ENCODE assay signal across 28 cellular contexts in genomic region chrX:78934866-78935265, GRCh38. TPM values are rescaled to one million over a fixed set of nuclear protein-coding genes. Genes with fewer than 3 reads are reported as not detected.
"Had no signal": no experiment of that assay in that cellular context is flagged by ENCODE, and none has a peak within 500 bp of the region (broad histone marks: within the 10 kb centered on the region; RNA-seq: fewer than 3 reads in every experiment).

No MANE protein-coding gene starts in this region.

- H3K27me3 ChIP-seq: stomach, suprapubic skin, testis, thyroid gland, tibial artery, tibial nerve, transverse colon, upper lobe of left lung, upper lobe of right lung, uterus, vagina had no signal

- H3K27me3 Mint-ChIP-seq: stimulated activated memory B cell treated with anti-CD40 and anti-IgM and Interleukin-4, amounts not matched to agents 10 μg/mL and 1 μg/mL and 100 μg/mL, for 72 hours; stimulated activated naive B cell treated with anti-CD40 and anti-IgM and Interleukin-4, amounts not matched to agents 10 μg/mL and 1 μg/mL and 100 μg/mL, for 72 hours; stimulated activated naive CD8-positive, alpha-beta T cell treated with anti-CD3 and anti-CD28 coated beads, Interleukin-15, amount 100 ng/mL, for 72 hours; stimulated activated naive CD8-positive, alpha-beta T cell treated with anti-CD3 and anti-CD28 coated beads, Interleukin-15, Interleukin-2, amounts not matched to agents 100 ng/mL and 50 ng/mL, for 24 hours; type B pancreatic cell had no signal

- ATAC-seq: stimulated activated effector memory CD8-positive, alpha-beta T cell treated with anti-CD3 and anti-CD28 coated beads, Interleukin-12 subunit alpha, Interleukin-12 subunit beta, amount 100 ng/mL, for 72 hours; stimulated activated memory B cell treated with anti-CD40 and anti-IgM and Interleukin-4, amounts not matched to agents 10 μg/mL and 1 μg/mL and 100 μg/mL, for 72 hours; stimulated activated naive B cell treated with anti-CD40 and anti-IgM and Interleukin-4, amounts not matched to agents 10 μg/mL and 1 μg/mL and 100 μg/mL, for 72 hours; stimulated activated naive CD8-positive, alpha-beta T cell treated with anti-CD3 and anti-CD28 coated beads, Interleukin-15, amount 100 ng/mL, for 72 hours; stimulated activated naive CD8-positive, alpha-beta T cell treated with anti-CD3 and anti-CD28 coated beads, Interleukin-15, Interleukin-2, amounts not matched to agents 100 U/mL and 50 U/mL, for 24 hours; upper lobe of right lung had no signal

- H3K4me3 Mint-ChIP-seq: stimulated activated effector memory CD8-positive, alpha-beta T cell treated with anti-CD3 and anti-CD28 coated beads, Interleukin-12 subunit alpha, Interleukin-12 subunit beta, amount 100 ng/mL, for 72 hours; stimulated activated memory B cell treated with anti-CD40 and anti-IgM and Interleukin-4, amounts not matched to agents 10 μg/mL and 1 μg/mL and 100 μg/mL, for 72 hours; stimulated activated naive B cell treated with anti-CD40 and anti-IgM and Interleukin-4, amounts not matched to agents 10 μg/mL and 1 μg/mL and 100 μg/mL, for 72 hours; stimulated activated naive CD8-positive, alpha-beta T cell treated with anti-CD3 and anti-CD28 coated beads, Interleukin-15, amount 100 ng/mL, for 72 hours; stimulated activated naive CD8-positive, alpha-beta T cell treated with anti-CD3 and anti-CD28 coated beads, Interleukin-15, Interleukin-2, amounts not matched to agents 100 ng/mL and 50 ng/mL, for 24 hours; type B pancreatic cell had no signal

- H3K27ac Mint-ChIP-seq: stimulated activated effector memory CD8-positive, alpha-beta T cell treated with anti-CD3 and anti-CD28 coated beads, Interleukin-12 subunit alpha, Interleukin-12 subunit beta, amount 100 ng/mL, for 72 hours; stimulated activated memory B cell treated with anti-CD40 and anti-IgM and Interleukin-4, amounts not matched to agents 10 μg/mL and 1 μg/mL and 100 μg/mL, for 72 hours; stimulated activated naive B cell treated with anti-CD40 and anti-IgM and Interleukin-4, amounts not matched to agents 10 μg/mL and 1 μg/mL and 100 μg/mL, for 72 hours; stimulated activated naive CD8-positive, alpha-beta T cell treated with anti-CD3 and anti-CD28 coated beads, Interleukin-15, amount 100 ng/mL, for 72 hours; stimulated activated naive CD8-positive, alpha-beta T cell treated with anti-CD3 and anti-CD28 coated beads, Interleukin-15, Interleukin-2, amounts not matched to agents 100 ng/mL and 50 ng/mL, for 24 hours; type B pancreatic cell had no signal

- H3K4me3 ChIP-seq: stomach, suprapubic skin, testis, thoracic aorta, thyroid gland, tibial artery, tibial nerve, transverse colon, upper lobe of left lung, upper lobe of right lung, uterus, vagina had no signal

- H3K4me1 Mint-ChIP-seq: stimulated activated effector memory CD8-positive, alpha-beta T cell treated with anti-CD3 and anti-CD28 coated beads, Interleukin-12 subunit alpha, Interleukin-12 subunit beta, amount 100 ng/mL, for 72 hours; stimulated activated memory B cell treated with anti-CD40 and anti-IgM and Interleukin-4, amounts not matched to agents 10 μg/mL and 1 μg/mL and 100 μg/mL, for 72 hours; stimulated activated naive B cell treated with anti-CD40 and anti-IgM and Interleukin-4, amounts not matched to agents 10 μg/mL and 1 μg/mL and 100 μg/mL, for 72 hours; stimulated activated naive CD8-positive, alpha-beta T cell treated with anti-CD3 and anti-CD28 coated beads, Interleukin-15, amount 100 ng/mL, for 72 hours had no signal

- H3K36me3 ChIP-seq: stomach, suprapubic skin, thoracic aorta, thyroid gland, tibial artery, tibial nerve, transverse colon, upper lobe of left lung, upper lobe of right lung, uterus, vagina had no signal

- H3K9me3 Mint-ChIP-seq: stimulated activated effector memory CD8-positive, alpha-beta T cell treated with anti-CD3 and anti-CD28 coated beads, Interleukin-12 subunit alpha, Interleukin-12 subunit beta, amount 100 ng/mL, for 72 hours; stimulated activated memory B cell treated with anti-CD40 and anti-IgM and Interleukin-4, amounts not matched to agents 10 μg/mL and 1 μg/mL and 100 μg/mL, for 72 hours; stimulated activated naive CD8-positive, alpha-beta T cell treated with anti-CD3 and anti-CD28 coated beads, Interleukin-15, Interleukin-2, amounts not matched to agents 100 ng/mL and 50 ng/mL, for 24 hours had no signal

- H3K9me3 ChIP-seq: suprapubic skin, testis, thoracic aorta, thyroid gland, tibial artery, tibial nerve, transverse colon, upper lobe of left lung, upper lobe of right lung, vagina had no signal

- H3K4me1 ChIP-seq: stomach, suprapubic skin, testis, thyroid gland, tibial artery, tibial nerve, transverse colon, upper lobe of left lung, upper lobe of right lung, uterus, vagina had no signal

- DNase-seq: stimulated activated CD4-positive, alpha-beta T cell treated with anti-CD3 and anti-CD28 coated beads, Interleukin-2, amount 100 ng/mL, for 48 hours; stimulated activated CD4-positive, alpha-beta T cell treated with anti-CD3 and anti-CD28 coated beads, Interleukin-4, amount 100 ng/mL, for 1 hour; stimulated activated CD4-positive, alpha-beta T cell treated with anti-CD3 and anti-CD28 coated beads, Interleukin-4, amount 100 ng/mL, for 24 hours; stimulated activated CD4-positive, alpha-beta T cell treated with anti-CD3 and anti-CD28 coated beads, Interleukin-4, amount 100 ng/mL, for 4 hours; stimulated activated CD8-positive, alpha-beta memory T cell treated with anti-CD3 and anti-CD28 coated beads, Interleukin-4, amount 100 ng/mL, for 48 hours; stimulated activated naive B cell treated with anti-CD40 and anti-IgM and Interleukin-4, amounts not matched to agents 10 μg/mL and 1 μg/mL and 100 μg/mL, for 72 hours; stimulated activated naive CD4-positive, alpha-beta T cell treated with Interleukin-2 at 50 U/mL for 16 hours; stimulated activated naive CD8-positive, alpha-beta T cell treated with anti-CD3 and anti-CD28 coated beads, Interleukin-15, amount 100 ng/mL, for 72 hours; stimulated activated naive CD8-positive, alpha-beta T cell treated with anti-CD3 and anti-CD28 coated beads, Interleukin-15, Interleukin-2, amounts not matched to agents 100 U/mL and 50 U/mL, for 24 hours; stomach; substantia nigra; testis; thyroid gland; tibial artery; transverse colon; trophoblast cell; upper lobe of right lung; uterus had no signal

- H3K27ac ChIP-seq: stomach, suprapubic skin, testis, thoracic aorta, thyroid gland, tibial artery, tibial nerve, transverse colon, upper lobe of left lung, upper lobe of right lung, uterus, vagina had no signal

RNA-seq across cellular contexts. Expression of gene P2RY10, which starts 10.3 kb away (rescaled TPM):
- total RNA-seq: temporal lobe had no signal
